ENCODE assay signal across 8 cellular contexts in the genomic region with DNA sequence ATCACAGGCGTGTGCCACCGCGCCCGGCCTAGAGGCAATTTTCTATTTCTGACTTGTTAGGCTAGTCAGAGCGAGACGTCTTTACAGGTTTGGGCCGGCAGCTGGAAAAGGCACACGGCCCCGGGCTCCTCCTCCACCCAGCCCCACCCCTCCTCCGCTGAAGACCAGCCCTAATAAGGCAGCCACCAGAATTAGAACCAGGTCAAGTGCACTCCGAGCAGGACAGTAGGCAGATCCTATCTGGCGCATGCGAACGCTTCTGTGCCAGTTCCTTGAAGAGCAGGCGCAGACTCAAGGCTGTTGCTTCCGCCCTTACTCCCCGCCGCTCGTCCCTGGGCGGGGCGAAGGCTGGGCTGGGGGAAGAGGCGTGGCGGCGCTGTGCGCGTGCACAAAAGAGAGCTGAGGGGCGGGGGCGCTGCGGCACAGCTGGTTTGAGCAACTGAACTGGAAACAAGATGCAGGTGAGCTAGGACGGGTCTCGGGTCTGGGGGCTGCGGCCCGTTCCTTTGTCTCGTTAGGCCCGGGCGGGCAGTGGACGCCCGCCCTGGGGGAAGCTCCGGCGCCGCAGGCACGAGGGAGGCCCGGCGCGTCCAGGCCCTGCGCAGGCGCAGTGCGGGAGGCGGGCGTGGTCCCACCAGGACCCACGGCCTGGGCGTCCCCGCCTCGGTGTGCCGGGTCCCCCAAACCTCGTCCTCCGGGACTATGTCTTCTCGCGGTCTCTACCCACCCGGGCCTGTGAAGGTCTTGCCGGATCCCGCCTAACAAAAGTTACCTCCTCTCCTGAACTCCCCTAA. TPM values are rescaled to one million over a fixed set of nuclear protein-coding genes. Genes with fewer than 3 reads are reported as not detected.
A peak's percentile ranks its signal among the peaks of the same experiment; 100 is the strongest.
DNase-seq lines count a peak whose midpoint lies in the region; ATAC-seq, FAIRE-seq and TF ChIP-seq lines count a peak whose summit lies in the region.

TSS of gene PDCL3 (plus strand) at position 381 of the 794 bp plus-strand sequence. CDS start at position 456, 75 bp downstream.

- FAIRE-seq in pancreas (lab: Jason Lieb, UNC) = no peak

- TF ChIP-seq CTCF in GM12874 (IDR thresholded peaks at IDR 0.05; ENCODE audit: insufficient read depth, low read depth, low read length) = 0 out of 2 replicates have a peak, but pooled peaks have one; percentile 6
- no peak for TF ChIP-seq CTCF in pancreas (IDR thresholded peaks at IDR 0.05)
- TF ChIP-seq CTCF in tibial artery (IDR thresholded peaks at IDR 0.05) = peak in 1 of 2 experiments; percentile 19

- H3K9me3 ChIP-seq in pancreas = no peaks in the 10 kb centered on the region
- H3K9me3 ChIP-seq in tibial artery = no peaks in the 10 kb centered on the region

- H3K4me3 ChIP-seq in pancreas = peak within 1 kb of the TSS; percentile 68 to 87 (median 83)
- H3K4me3 ChIP-seq in tibial artery = peak within 1 kb of the TSS; percentile 80 to 84

- H3K4me1 ChIP-seq in pancreas = no peaks in the 10 kb centered on the region
- H3K4me1 ChIP-seq in tibial artery = peaks cover 0 to 14% (median 8%) of the 10 kb centered on the region in 4 donors

- H3K36me3 ChIP-seq in pancreas (peaks cover 0 to 3% (median 0%) of the 10 kb centered on the region in 3 donors), tibial artery (peaks cover 0 to 18% (median 15%) of the 10 kb centered on the region in 3 donors)

- peaks cover 37% of the 10 kb centered on the region for H3K4me1 Mint-ChIP-seq in activated naive CD8-positive, alpha-beta T cell treated with anti-CD3 and anti-CD28 coated beads, Interleukin-2, amount 50 U/mL, for 24 hours

- H3K4me3 Mint-ChIP-seq in activated naive CD8-positive, alpha-beta T cell treated with anti-CD3 and anti-CD28 coated beads, Interleukin-2, amount 50 U/mL, for 24 hours = peak within 1 kb of the TSS; percentile 92

- H3K27me3 ChIP-seq in pancreas (no peaks in the 10 kb centered on the region), tibial artery (no peaks in the 10 kb centered on the region)

- WGBS in pancreas, 2 donors = 0% methylated on average over 40 to 62 of the region's 62 CpGs

- intact Hi-C loops in Right ventricle myocardium superior (cut with DNase I) = no loop called here
- intact Hi-C loops in pancreas (cut with DNase I) = loop anchor here in 1 of 3 donors (5.0 kb wide), 1 partner anchor 296 kb away; no protein-coding TSS in a partner anchor
- intact Hi-C loops in tibial artery (cut with DNase I; ENCODE audit: low total_unique reads) = no loop called here

- ATAC-seq in HG02763 (IDR thresholded peaks at IDR 0.05; ENCODE audit: unreplicated experiment) (peak; percentile 94), Right ventricle myocardium superior (ENCODE audit: poor library complexity) (peak; percentile 97), pancreas (peak; percentile 95 to 98 (median 95))
- ATAC-seq in activated naive CD8-positive, alpha-beta T cell treated with anti-CD3 and anti-CD28 coated beads, Interleukin-2, amount 50 U/mL, for 24 hours = peak; percentile 97

- peaks cover 2% of the 10 kb centered on the region for H3K27me3 Mint-ChIP-seq in activated naive CD8-positive, alpha-beta T cell treated with anti-CD3 and anti-CD28 coated beads, Interleukin-2, amount 50 U/mL, for 24 hours

- H3K27ac Mint-ChIP-seq in activated naive CD8-positive, alpha-beta T cell treated with anti-CD3 and anti-CD28 coated beads, Interleukin-2, amount 50 U/mL, for 24 hours = peak within 1 kb of the TSS; percentile 98

- H3K27ac ChIP-seq in pancreas = peak within 1 kb of the TSS; percentile 77 to 95 (median 91)
- H3K27ac ChIP-seq in tibial artery = peak within 1 kb of the TSS; percentile 87 to 89

- DNase-seq in NCI-H1417 treated with DMSO at 0.1 percent for 48 hours (lab: John Stamatoyannopoulos, UW) (peak; percentile 89), SW480 (ENCODE audit: low spot score) (peak; percentile 99), Right ventricle myocardium superior (peak; percentile 97), pancreas (peak; percentile 94 to 98 (median 96)), tibial artery (peak; percentile 98 to 99)
- peak; percentile 94 for DNase-seq in activated naive CD8-positive, alpha-beta T cell treated with anti-CD3 and anti-CD28 coated beads, Interleukin-2, amount 50 U/mL, for 24 hours

- H3K9me3 Mint-ChIP-seq in activated naive CD8-positive, alpha-beta T cell treated with anti-CD3 and anti-CD28 coated beads, Interleukin-2, amount 50 U/mL, for 24 hours = no peaks in the 10 kb centered on the region

- H3K36me3 Mint-ChIP-seq in activated naive CD8-positive, alpha-beta T cell treated with anti-CD3 and anti-CD28 coated beads, Interleukin-2, amount 50 U/mL, for 24 hours (ENCODE audit: low read depth) = peaks cover 13% of the 10 kb centered on the region

RNA-seq across cellular contexts. Expression of gene PDCL3, which starts in this region (rescaled TPM):
- total RNA-seq in Right ventricle myocardium superior = 27.9 TPM
- total RNA-seq in pancreas = 1 to 10 TPM; 4.9 to 8.5 (median 8.0) TPM
- polyA plus RNA-seq in pancreas = 10 to 100 TPM in 1 of 2 donors, 1 to 10 TPM in 1; 8.7 to 14.5 TPM

Comparison
In these comparisons a context has a peak if more than half of its experiments do, and no peak if none do; other contexts are left out.
1. Peak in every context shown above with its lines: DNase-seq, ATAC-seq, H3K4me3 ChIP-seq and H3K27ac ChIP-seq.